8 cellular contexts compared by ENCODE assay signal in the genomic region with DNA sequence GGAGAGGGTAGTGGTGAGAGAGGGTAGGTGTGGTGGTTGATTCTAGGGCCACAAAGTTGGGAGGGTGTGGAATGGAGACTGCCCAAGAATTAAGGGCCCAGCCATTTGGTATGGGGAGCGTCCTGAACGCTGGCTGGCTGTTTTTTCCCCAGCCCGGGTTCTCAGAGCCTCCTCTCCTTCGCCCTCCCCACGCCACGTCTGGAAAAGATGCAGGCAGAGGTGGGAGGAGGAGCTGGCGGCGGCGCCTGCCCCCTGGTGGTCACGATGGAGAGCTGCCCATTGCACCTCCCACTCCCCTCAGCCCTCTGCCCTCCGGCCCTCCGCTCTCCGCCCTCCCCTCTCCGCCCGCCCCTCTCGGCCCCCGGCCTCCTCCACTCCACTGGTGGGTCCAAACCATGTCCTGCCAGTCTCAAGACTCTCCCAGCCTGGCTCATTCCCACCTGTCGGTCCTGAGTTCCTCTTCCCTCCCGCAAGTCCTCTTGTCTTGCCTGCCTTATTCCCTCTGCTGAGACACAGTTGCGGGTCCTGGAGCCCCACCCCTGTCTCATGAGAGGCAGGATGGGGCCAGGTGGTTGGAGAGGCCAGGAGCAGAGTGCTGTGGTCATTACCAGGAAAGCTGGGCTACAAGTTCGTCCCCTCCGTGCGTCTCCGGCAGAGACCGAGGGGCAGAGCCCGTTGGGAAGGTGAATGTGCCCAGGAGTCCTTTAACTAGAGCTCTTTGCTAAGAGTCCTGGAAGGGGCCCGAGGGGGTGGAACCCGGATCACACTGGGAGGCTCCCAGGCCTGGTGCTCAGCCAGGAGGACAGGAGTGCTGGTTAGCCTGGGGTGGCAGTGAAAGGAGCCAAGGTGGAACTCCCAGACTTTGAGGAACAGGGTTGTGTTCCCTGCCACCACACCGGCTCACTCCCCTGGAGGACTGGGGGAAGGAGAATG.
DNase-seq lines count a peak whose midpoint lies in the region; ATAC-seq lines count a peak whose summit lies in the region.

No MANE protein-coding gene starts in this region.

- H3K27me3 Mint-ChIP-seq in effector memory CD8-positive, alpha-beta T cell, result no peaks in the 10 kb centered on the region

- peak overlapping the region in 1 of 2 donors; percentile 61 for H3K4me3 Mint-ChIP-seq in effector memory CD8-positive, alpha-beta T cell

- peaks cover 8 to 12% of the 10 kb centered on the region in 2 donors for H3K4me1 Mint-ChIP-seq in effector memory CD8-positive, alpha-beta T cell (ENCODE audit: low read depth in 2 of 2)

- H3K9me3 Mint-ChIP-seq in effector memory CD8-positive, alpha-beta T cell, result no peaks in the 10 kb centered on the region

- DNase-seq in CMK (ENCODE audit: low read depth), result peak; percentile 49
- DNase-seq in NCI-H82 (lab: John Stamatoyannopoulos, UW), result peak; percentile 90
- DNase-seq in activated CD8-positive, alpha-beta memory T cell treated with anti-CD3 and anti-CD28 coated beads for 1 hour (ENCODE audit: extremely low read depth in 1 of 2, low read depth in 1 of 2), result peak; percentile 19 to 46
- DNase-seq in effector memory CD8-positive, alpha-beta T cell, result peak; percentile 41 to 52 (median 49)
- DNase-seq in medulla oblongata (ENCODE audit: extremely low spot score), result peak; percentile 69
- DNase-seq in stimulated activated CD8-positive, alpha-beta memory T cell treated with anti-CD3 and anti-CD28 coated beads, Interleukin-12 subunit alpha, Interleukin-12 subunit beta, amount 100 ng/mL, for 1 hour (ENCODE audit: low read depth), result peak; percentile 41

- ATAC-seq in HG03175 (IDR thresholded peaks at IDR 0.05; ENCODE audit: unreplicated experiment), result peak; percentile 58
- peak; percentile 90 for ATAC-seq in effector memory CD8-positive, alpha-beta T cell (replicated peaks)
- ATAC-seq in HG03460 (IDR thresholded peaks at IDR 0.05; ENCODE audit: unreplicated experiment), result no peak

- H3K36me3 Mint-ChIP-seq in effector memory CD8-positive, alpha-beta T cell (ENCODE audit: insufficient read depth), result peaks cover 6% of the 10 kb centered on the region

- peak overlapping the region in 1 of 2 donors; percentile 52 for H3K27ac Mint-ChIP-seq in effector memory CD8-positive, alpha-beta T cell

Comparison
In these comparisons a context has a peak if more than half of its experiments do, and no peak if none do; other contexts are left out.
1. DNase-seq: peak in every context shown above with its lines; median percentile 90 in NCI-H82; 69 in medulla oblongata; 49 in CMK; 49 in effector memory CD8-positive, alpha-beta T cell; 41 in stimulated activated CD8-positive, alpha-beta memory T cell treated with anti-CD3 and anti-CD28 coated beads, Interleukin-12 subunit alpha, Interleukin-12 subunit beta, amount 100 ng/mL, for 1 hour; 32 in activated CD8-positive, alpha-beta memory T cell treated with anti-CD3 and anti-CD28 coated beads for 1 hour.